ENCODE assay signal across 8 cellular contexts in the genomic region with DNA sequence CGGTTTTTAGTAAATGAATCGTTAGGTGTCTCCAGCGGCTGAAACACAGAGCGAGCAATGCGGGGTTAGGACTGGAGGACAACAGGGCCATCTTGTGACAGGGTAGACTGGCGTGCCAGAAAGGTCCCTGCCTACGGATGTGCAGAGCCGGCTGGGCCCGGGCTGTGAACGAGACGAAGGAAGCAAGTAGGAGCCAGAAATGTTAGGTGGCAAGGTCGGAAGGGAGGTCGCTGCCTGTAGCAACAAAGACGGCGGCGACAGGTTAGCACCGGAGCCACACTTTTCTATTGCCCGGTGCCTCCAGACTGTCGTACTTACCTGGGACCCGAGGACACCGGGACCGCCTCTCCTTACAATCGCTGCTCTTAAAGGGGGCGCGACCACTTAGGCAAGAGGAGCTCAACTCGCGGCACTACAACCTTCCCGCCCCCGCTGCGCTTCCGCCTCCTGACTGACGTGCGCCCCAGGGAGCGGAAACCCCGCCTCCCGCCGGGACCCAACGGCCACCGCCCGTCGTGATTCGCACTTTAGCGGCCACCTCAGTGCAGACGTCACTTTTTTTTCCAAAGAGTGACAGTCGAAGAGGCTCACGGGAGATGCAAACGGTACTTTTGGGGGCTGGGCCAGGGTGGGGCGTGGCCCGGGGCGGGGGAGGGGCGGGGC. TPM values are rescaled to one million over a fixed set of nuclear protein-coding genes. Genes with fewer than 3 reads are reported as not detected.
DNase-seq lines count a peak whose midpoint lies in the region; ATAC-seq, FAIRE-seq and TF ChIP-seq lines count a peak whose summit lies in the region.

A gene with protein sequence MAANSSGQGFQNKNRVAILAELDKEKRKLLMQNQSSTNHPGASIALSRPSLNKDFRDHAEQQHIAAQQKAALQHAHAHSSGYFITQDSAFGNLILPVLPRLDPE (minus strand): TSS at position 449 of the 663 bp plus-strand sequence. CDS start 1,632 bp downstream, outside the sequence.

- DNase-seq in AG20443 (ENCODE audit: low spot score): peak; percentile 99
- peak; percentile 90 for DNase-seq in NCI-H345 treated with DMSO at 0.1 percent for 48 hours (lab: John Stamatoyannopoulos, UW; ENCODE audit: unreplicated experiment)
- peak; percentile 95 for DNase-seq in activated CD4-positive, CD25-positive, alpha-beta regulatory T cell treated with anti-CD3 and anti-CD28 coated beads, Interleukin-2, amount 50 U/mL, for 16 hours (ENCODE audit: low read depth, low spot score)
- DNase-seq in cerebellar cortex (ENCODE audit: low spot score): peak; percentile 96
- peak; percentile 99 for DNase-seq in kidney
- DNase-seq in stimulated activated CD4-positive, alpha-beta T cell treated with anti-CD3 and anti-CD28 coated beads, Interleukin-15, amount 100 ng/mL, for 24 hours: peak; percentile 98

- intact Hi-C loops in kidney (cut with DNase I): no loop called here

- H3K9ac ChIP-seq in kidney (ENCODE audit: low read length in 2 of 2): peak within 1 kb of the TSS; percentile 83 to 95

- peaks cover 6 to 8% of the 10 kb centered on the region in 2 donors for H3K4me1 ChIP-seq in kidney (ENCODE audit: control insufficient read depth in 1 of 2, insufficient read depth in 1 of 2, low read depth in 1 of 2, low read length in 2 of 2)

- ATAC-seq in GM19025 (IDR thresholded peaks at IDR 0.05; ENCODE audit: low read depth, unreplicated experiment): peak; percentile 99
- ATAC-seq in HG03342 (IDR thresholded peaks at IDR 0.05; ENCODE audit: unreplicated experiment): peak; percentile 96

- FAIRE-seq in kidney (lab: Jason Lieb, UNC): no peak

- TF ChIP-seq CTCF in kidney (IDR thresholded peaks at IDR 0.05; ENCODE audit: borderline replicate concordance, extremely low read depth, insufficient read depth): no peak

- peak within 1 kb of the TSS; percentile 89 to 90 for H3K27ac ChIP-seq in kidney (ENCODE audit: low read depth in 2 of 2, low read length in 2 of 2)

- H3K4me3 ChIP-seq in kidney (ENCODE audit: low read length in 2 of 2): peak within 1 kb of the TSS; percentile 93 to 99

- H3K9me3 ChIP-seq in kidney (ENCODE audit: control insufficient read depth in 1 of 2, low read length in 2 of 2): no peaks in the 10 kb centered on the region

- H3K36me3 ChIP-seq in kidney (ENCODE audit: control insufficient read depth in 1 of 2, insufficient read depth in 2 of 2, low read length in 2 of 2): peaks cover 0 to 2% of the 10 kb centered on the region in 2 donors

RNA-seq across cellular contexts. Expression of the gene that starts here (rescaled TPM):
- total RNA-seq in kidney: 25.7 TPM
- 14.5 TPM for polyA plus RNA-seq in kidney (ENCODE audit: insufficient read depth, low read depth, low replicate concordance)

Comparison
In these comparisons a context has a peak if more than half of its experiments do, and no peak if none do; other contexts are left out.
1. Peak in every context shown above with its lines: DNase-seq, ATAC-seq, H3K4me3 ChIP-seq and H3K27ac ChIP-seq.